10 cellular contexts compared by ENCODE assay signal in genomic region chr17:1413281-1413791, GRCh38. TPM values are rescaled to one million over a fixed set of nuclear protein-coding genes. Genes with fewer than 3 reads are reported as not detected.
DNase-seq lines count a peak whose midpoint lies in the region; ATAC-seq, FAIRE-seq and TF ChIP-seq lines count a peak whose summit lies in the region.
"Had no signal": no experiment of that assay in that cellular context is flagged by ENCODE, and none has a peak within 500 bp of the region (broad histone marks: within the 10 kb centered on the region; RNA-seq: fewer than 3 reads in every experiment).

No MANE protein-coding gene starts in this region.

- H3K4me3 ChIP-seq in SJCRH30 (no peak overlapping the region), foreskin fibroblast (ENCODE audit: low read depth in 1 of 2, low read length in 2 of 2) (no peak overlapping the region), spleen (no peak overlapping the region)
- H3K4me3 ChIP-seq: ovary had no signal

- H3K9me3 Mint-ChIP-seq in CD14-positive monocyte (peaks cover 0 to 9% (median 0%) of the 10 kb centered on the region in 7 donors), type B pancreatic cell (no peaks in the 10 kb centered on the region)

- H3K36me3 Mint-ChIP-seq in CD14-positive monocyte (peaks cover 4 to 19% of the 10 kb centered on the region in 2 donors), type B pancreatic cell (no peaks in the 10 kb centered on the region)

- H3K27ac Mint-ChIP-seq in CD14-positive monocyte: no peak overlapping the region
- no peak overlapping the region for H3K27ac Mint-ChIP-seq in type B pancreatic cell

- WGBS in spleen, 5 donors: 66 to 71% (median 67%) methylated on average over 6 of the region's 6 CpGs

- peak overlapping the region; percentile 9; the same call in 1 of the 2 replicates for H3K27ac ChIP-seq in SJCRH30
- H3K27ac ChIP-seq in spleen: no peak overlapping the region
- H3K27ac ChIP-seq: ovary had no signal

- TF ChIP-seq POLR2A in spleen (IDR thresholded peaks at IDR 0.05): no peak

- no peak for ATAC-seq in GM18511 (IDR thresholded peaks at IDR 0.05; ENCODE audit: unreplicated experiment)

- H3K36me3 ChIP-seq in SJCRH30: no peaks in the 10 kb centered on the region
- H3K36me3 ChIP-seq in spleen: peaks cover 0 to 27% (median 2%) of the 10 kb centered on the region in 6 donors
- H3K36me3 ChIP-seq: ovary had no signal

- TF ChIP-seq CTCF in foreskin fibroblast (IDR thresholded peaks at IDR 0.05; ENCODE audit: low read depth, low read length): no peak
- TF ChIP-seq CTCF in spleen (IDR thresholded peaks at IDR 0.05 in 8 of 11, conservative IDR thresholded peaks at IDR 0.05 in 3 of 11): no peak
- no peak for TF ChIP-seq CTCF in CD14-positive monocyte (IDR thresholded peaks at IDR 0.05)
- no peak for TF ChIP-seq CTCF in type B pancreatic cell (conservative IDR thresholded peaks at IDR 0.05)

- DNase-seq in HTR-8/SVneo (ENCODE audit: insufficient read length, low spot score) (peak; percentile 65), SJCRH30 (peak; percentile 85 to 88), foreskin fibroblast (peak; percentile 88 to 94), spleen (peak; percentile 60), CD14-positive monocyte (ENCODE audit: low spot score) (no peak), DMS79 (lab: John Stamatoyannopoulos, UW) (no peak), type B pancreatic cell (ENCODE audit: extremely low spot score, unreplicated experiment) (no peak)
- DNase-seq: NCI-H1930 had no signal

- H3K4me1 Mint-ChIP-seq in CD14-positive monocyte: no peaks in the 10 kb centered on the region
- no peaks in the 10 kb centered on the region for H3K4me1 Mint-ChIP-seq in type B pancreatic cell (ENCODE audit: unreplicated experiment)

- intact Hi-C loops in spleen (cut with DNase I; ENCODE audit: low total_unique reads) (no loop called here), CD14-positive monocyte (cut with micrococcal nuclease) (no loop called here)

- H3K27me3 Mint-ChIP-seq in CD14-positive monocyte (ENCODE audit: low read depth in 3 of 3) (peaks cover 3 to 5% (median 4%) of the 10 kb centered on the region in 3 donors), type B pancreatic cell (no peaks in the 10 kb centered on the region)

- H3K4me1 ChIP-seq in SJCRH30 (peaks cover 10% of the 10 kb centered on the region; the same call in 1 of the 2 replicates), spleen (peaks cover 0 to 7% (median 4%) of the 10 kb centered on the region in 6 donors)

- no peak for FAIRE-seq in HTR-8/SVneo (lab: Jason Lieb, UNC)

- H3K27me3 ChIP-seq in SJCRH30 (no peaks in the 10 kb centered on the region), spleen (replicated peaks in 1 of 7) (no peaks in the 10 kb centered on the region)
- H3K27me3 ChIP-seq: ovary had no signal

- H3K9me3 ChIP-seq in SJCRH30 (replicated peaks) (no peaks in the 10 kb centered on the region), spleen (no peaks in the 10 kb centered on the region)
- H3K9me3 ChIP-seq: ovary had no signal

- H3K4me3 Mint-ChIP-seq in CD14-positive monocyte: no peak overlapping the region
- H3K4me3 Mint-ChIP-seq in type B pancreatic cell: no peak overlapping the region

RNA-seq across cellular contexts. Expression of gene YWHAE, which starts 13.3 kb away (rescaled TPM):
- 471 and 592 TPM in 2 replicates for total RNA-seq in SJCRH30 (2014; rRNA removed; shearing (Covaris generic))
- total RNA-seq in spleen: 100 to 1,000 TPM; 234 to 645 (median 289) TPM
- polyA plus RNA-seq in spleen: 100 to 1,000 TPM; 104 to 199 (median 142) TPM
- 100 to 1,000 TPM; 168 to 185 TPM for polyA plus RNA-seq in CD14-positive monocyte
- 674 and 773 TPM in 2 replicates for total RNA-seq in type B pancreatic cell (ENCODE audit: low replicate concordance)

RNA-seq across cellular contexts. Expression of gene CRK, which starts 42.7 kb away (rescaled TPM):
- total RNA-seq in SJCRH30 (2014; rRNA removed; shearing (Covaris generic)): 39.4 and 41.3 TPM in 2 replicates
- 10 to 100 TPM; 39.3 to 54.6 (median 48.2) TPM for total RNA-seq in spleen
- polyA plus RNA-seq in spleen: 10 to 100 TPM; 11.7 to 20.7 (median 12.0) TPM
- polyA plus RNA-seq in CD14-positive monocyte: 10 to 100 TPM; 22.3 to 28.0 TPM
- total RNA-seq in type B pancreatic cell (ENCODE audit: low replicate concordance): 49.5 and 53.6 TPM in 2 replicates

Comparison
In these comparisons a context has a peak if more than half of its experiments do, and no peak if none do; other contexts are left out.
1. DNase-seq: peak in HTR-8/SVneo (single experiment), SJCRH30 (2 of 2), foreskin fibroblast (2 of 2) and spleen (single experiment); none in CD14-positive monocyte (single experiment), DMS79 (single experiment) and type B pancreatic cell (single experiment).